Comparison of ENCODE assay signal across 28 cellular contexts in genomic region chr14:29035129-29035528, GRCh38.
"Had no signal": no experiment of that assay in that cellular context is flagged by ENCODE, and none has a peak within 500 bp of the region (broad histone marks: within the 10 kb centered on the region; RNA-seq: fewer than 3 reads in every experiment).

No MANE protein-coding gene starts in this region.

- H3K4me3 ChIP-seq: adrenal gland, ascending aorta, cardiac muscle cell, gastroesophageal sphincter, psoas muscle, right atrium auricular region, thoracic aorta, uterus had no signal

- H3K27me3 Mint-ChIP-seq: activated CD4-positive, alpha-beta T cell treated with anti-CD3 and anti-CD28 coated beads for 36 hours; activated CD8-positive, alpha-beta memory T cell treated with anti-CD3 and anti-CD28 coated beads, Interleukin-2, amount 10 ng/mL, durations not matched to agents 7 days and 5 days; activated naive CD8-positive, alpha-beta T cell; brain; naive thymus-derived CD4-positive, alpha-beta T cell; type B pancreatic cell had no signal

- FAIRE-seq: kidney had no signal

- H3K4me1 ChIP-seq: adrenal gland, ascending aorta, gastroesophageal sphincter, parathyroid adenoma, psoas muscle, right atrium auricular region, uterus had no signal

- H2AFZ ChIP-seq: parathyroid adenoma had no signal

- H3K4me1 Mint-ChIP-seq: activated CD4-positive, alpha-beta T cell treated with anti-CD3 and anti-CD28 coated beads for 36 hours; activated CD8-positive, alpha-beta memory T cell treated with anti-CD3 and anti-CD28 coated beads, Interleukin-2, amount 10 ng/mL, durations not matched to agents 7 days and 5 days; mesothelial cell of epicardium; naive thymus-derived CD4-positive, alpha-beta T cell had no signal

- ATAC-seq: activated CD4-positive, alpha-beta T cell treated with anti-CD3 and anti-CD28 coated beads for 36 hours; activated CD8-positive, alpha-beta memory T cell treated with anti-CD3 and anti-CD28 coated beads, Interleukin-2, amount 10 ng/mL, durations not matched to agents 7 days and 5 days; activated CD8-positive, alpha-beta T cell treated with anti-CD3 and anti-CD28 coated beads, Interleukin-2, amount 10 ng/mL, durations not matched to agents 7 days and 5 days; activated T-cell treated with anti-CD3 and anti-CD28 coated beads, Interleukin-2, amount 50 U/mL, for 72 hours; esophagus mucosa; gastroesophageal sphincter; left colon; naive thymus-derived CD4-positive, alpha-beta T cell; psoas muscle had no signal

- H3K9me3 ChIP-seq: adrenal gland, ascending aorta, gastroesophageal sphincter, psoas muscle, right atrium auricular region, thoracic aorta, uterus had no signal

- H3K9ac ChIP-seq: parathyroid adenoma had no signal

- H3K27me3 ChIP-seq: adrenal gland, ascending aorta, cardiac muscle cell, gastroesophageal sphincter, right atrium auricular region, uterus had no signal

- H3K27ac ChIP-seq: adrenal gland, ascending aorta, cardiac muscle cell, gastroesophageal sphincter, parathyroid adenoma, psoas muscle, right atrium auricular region, thoracic aorta, uterus had no signal

- H3K36me3 ChIP-seq: adrenal gland, ascending aorta, cardiac muscle cell, gastroesophageal sphincter, right atrium auricular region, thoracic aorta, uterus had no signal

- H3K9me3 Mint-ChIP-seq: endodermal cell, mesothelial cell of epicardium, type B pancreatic cell had no signal

- H3K4me3 Mint-ChIP-seq: activated CD4-positive, alpha-beta T cell treated with anti-CD3 and anti-CD28 coated beads for 36 hours; activated CD8-positive, alpha-beta memory T cell treated with anti-CD3 and anti-CD28 coated beads, Interleukin-2, amount 10 ng/mL, durations not matched to agents 7 days and 5 days; activated CD8-positive, alpha-beta T cell treated with anti-CD3 and anti-CD28 coated beads, Interleukin-2, amount 10 ng/mL, durations not matched to agents 7 days and 5 days; activated naive CD8-positive, alpha-beta T cell; activated T-cell treated with anti-CD3 and anti-CD28 coated beads, Interleukin-2, amount 50 U/mL, for 72 hours; endodermal cell; mesothelial cell of epicardium; naive thymus-derived CD4-positive, alpha-beta T cell; T-helper 2 cell treated with Interferon-gamma antibody and Interleukin-4, amounts not matched to agents 5 μg/mL and 100 μg/mL, for 36 hours; type B pancreatic cell had no signal

- H3K36me3 Mint-ChIP-seq: activated CD8-positive, alpha-beta memory T cell treated with anti-CD3 and anti-CD28 coated beads, Interleukin-2, amount 10 ng/mL, durations not matched to agents 7 days and 5 days; activated naive CD8-positive, alpha-beta T cell; brain; mesothelial cell of epicardium; naive thymus-derived CD4-positive, alpha-beta T cell; type B pancreatic cell had no signal

- H3K79me2 ChIP-seq: parathyroid adenoma had no signal

- DNase-seq: activated CD4-positive, alpha-beta T cell treated with anti-CD3 and anti-CD28 coated beads for 36 hours; activated CD4-positive, CD25-positive, alpha-beta regulatory T cell; activated CD8-positive, alpha-beta memory T cell treated with anti-CD3 and anti-CD28 coated beads, Interleukin-2, amount 10 ng/mL, durations not matched to agents 7 days and 5 days; activated CD8-positive, alpha-beta T cell treated with anti-CD3 and anti-CD28 coated beads, Interleukin-2, amount 10 ng/mL, durations not matched to agents 7 days and 5 days; activated naive CD4-positive, alpha-beta T cell; activated T-cell treated with anti-CD3 and anti-CD28 coated beads, Interleukin-2, amount 50 U/mL, for 72 hours; adrenal gland; endodermal cell; kidney; left colon; naive thymus-derived CD4-positive, alpha-beta T cell; psoas muscle; stimulated activated CD4-positive, alpha-beta T cell treated with anti-CD3 and anti-CD28 coated beads, Interleukin-15, amount 100 ng/mL, for 24 hours; stimulated activated naive CD4-positive, alpha-beta T cell treated with Interleukin-2 at 50 U/mL for 16 hours; T-helper 1 cell; uterus had no signal
